Comparison of ENCODE assay signal across 18 cellular contexts in genomic region chr10:112678987-112679386, GRCh38.
DNase-seq lines count a peak whose midpoint lies in the region; ATAC-seq and TF ChIP-seq lines count a peak whose summit lies in the region.
"Had no signal": no experiment of that assay in that cellular context is flagged by ENCODE, and none has a peak within 500 bp of the region (broad histone marks: within the 10 kb centered on the region; RNA-seq: fewer than 3 reads in every experiment).

No MANE protein-coding gene starts in this region.

- ATAC-seq in GM23338, result no peak
- ATAC-seq in heart right ventricle, result no peak
- no peak for ATAC-seq in activated T-helper 17 cell treated with anti-CD3 and anti-CD28 coated beads, Interleukin-2, amount 50 U/mL, for 72 hours (replicated peaks)
- ATAC-seq: CD8-positive, alpha-beta T cell; PC-3 had no signal

- H3K27me3 Mint-ChIP-seq in GM23338 (ENCODE audit: insufficient read depth, low read depth, poor library complexity), result peaks cover 4% of the 10 kb centered on the region
- H3K27me3 Mint-ChIP-seq in activated T-helper 17 cell treated with anti-CD3 and anti-CD28 coated beads, Interleukin-2, amount 50 U/mL, for 72 hours, result no peaks in the 10 kb centered on the region

- H3K79me2 ChIP-seq in GM23338 (replicated peaks; ENCODE audit: insufficient read depth), result no peaks in the 10 kb centered on the region
- H3K79me2 ChIP-seq in smooth muscle cell (ENCODE audit: low read depth), result no peaks in the 10 kb centered on the region

- WGBS in smooth muscle cell (ENCODE audit: low lambda C conversion rate), result 62% methylated on average over 3 of the region's 3 CpGs
- WGBS in heart right ventricle, 2 donors, result 81 to 83% methylated on average over 3 of the region's 3 CpGs

- no peak overlapping the region for H3K4me3 Mint-ChIP-seq in GM23338
- no peak overlapping the region for H3K4me3 Mint-ChIP-seq in activated T-helper 17 cell treated with anti-CD3 and anti-CD28 coated beads, Interleukin-2, amount 50 U/mL, for 72 hours
- H3K4me3 Mint-ChIP-seq: CD8-positive, alpha-beta T cell had no signal

- H3K9me2 ChIP-seq in GM23338 (ENCODE audit: insufficient read depth), result 0 out of 2 replicates have a peak, but pooled peaks cover 6% of the 10 kb centered on the region

- no peaks in the 10 kb centered on the region for H3K36me3 ChIP-seq in GM23338 (ENCODE audit: insufficient read depth)
- H3K36me3 ChIP-seq in KOPT-K1 (ENCODE audit: insufficient read depth, low read length), result no peaks in the 10 kb centered on the region
- H3K36me3 ChIP-seq in smooth muscle cell (ENCODE audit: low read depth), result no peaks in the 10 kb centered on the region
- H3K36me3 ChIP-seq in heart right ventricle, result peaks cover 0 to 6% (median 0%) of the 10 kb centered on the region in 9 donors
- H3K36me3 ChIP-seq: SJCRH30 had no signal

- TF ChIP-seq CTCF in GM23338 (conservative IDR thresholded peaks at IDR 0.05; ENCODE audit: low read depth in 2 of 2) (no peak), smooth muscle cell (IDR thresholded peaks at IDR 0.05; ENCODE audit: borderline replicate concordance, insufficient read depth, poor library complexity, severe bottlenecking) (no peak), heart right ventricle (IDR thresholded peaks at IDR 0.05) (no peak)

- H3K9ac ChIP-seq in smooth muscle cell (ENCODE audit: low read depth), result no peak overlapping the region
- H3K9ac ChIP-seq: BLaER1 had no signal

- H3K27me3 ChIP-seq in GM23338 (ENCODE audit: insufficient read depth) (no peaks in the 10 kb centered on the region), smooth muscle cell (ENCODE audit: low read depth) (no peaks in the 10 kb centered on the region), heart right ventricle (no peaks in the 10 kb centered on the region)
- H3K27me3 ChIP-seq: BLaER1, SJCRH30 had no signal

- peak overlapping the region; percentile 92 for H3K27ac Mint-ChIP-seq in GM23338
- H3K27ac Mint-ChIP-seq in activated T-helper 17 cell treated with anti-CD3 and anti-CD28 coated beads, Interleukin-2, amount 50 U/mL, for 72 hours, result no peak overlapping the region
- H3K27ac Mint-ChIP-seq: CD8-positive, alpha-beta T cell had no signal

- no peaks in the 10 kb centered on the region for H3K36me3 Mint-ChIP-seq in GM23338 (ENCODE audit: low read depth)
- peaks cover 8% of the 10 kb centered on the region for H3K36me3 Mint-ChIP-seq in activated T-helper 17 cell treated with anti-CD3 and anti-CD28 coated beads, Interleukin-2, amount 50 U/mL, for 72 hours (ENCODE audit: low read depth)

- H3K4me3 ChIP-seq in GM23338, result 0 out of 2 replicates have a peak overlapping the region, but pooled peaks have one; percentile 6
- no peak overlapping the region for H3K4me3 ChIP-seq in smooth muscle cell
- H3K4me3 ChIP-seq in heart right ventricle, result no peak overlapping the region
- H3K4me3 ChIP-seq: BLaER1, SJCRH30 had no signal

- H3K4me1 ChIP-seq in GM23338 (ENCODE audit: insufficient read depth) (peaks cover 47% of the 10 kb centered on the region), smooth muscle cell (ENCODE audit: low read depth) (peaks cover 11% of the 10 kb centered on the region), heart right ventricle (no peaks in the 10 kb centered on the region)
- H3K4me1 ChIP-seq: SJCRH30 had no signal

- H3K27ac ChIP-seq in GM23338 (ENCODE audit: low read depth) (peak overlapping the region; percentile 89), KOPT-K1 (ENCODE audit: low read depth, low read length, poor library complexity, severe bottlenecking) (peak overlapping the region; percentile 84), smooth muscle cell (ENCODE audit: low read depth) (no peak overlapping the region), heart right ventricle (no peak overlapping the region)
- H3K27ac ChIP-seq: BLaER1, RWPE1, SJCRH30 had no signal

- H3K9me3 ChIP-seq in KOPT-K1 (ENCODE audit: insufficient read depth, low read length, poor library complexity, severe bottlenecking) (no peaks in the 10 kb centered on the region), smooth muscle cell (replicated peaks; ENCODE audit: low read depth) (no peaks in the 10 kb centered on the region), heart right ventricle (no peaks in the 10 kb centered on the region)
- H3K9me3 ChIP-seq: BLaER1, SJCRH30 had no signal

- no peak for DNase-seq in GM23338 (ENCODE audit: low spot score)
- DNase-seq in fibroblast of gingiva (ENCODE audit: low read depth), result peak; percentile 61
- DNase-seq in smooth muscle cell (lab: John Stamatoyannopoulos, UW; ENCODE audit: unreplicated experiment), result no peak
- no peak for DNase-seq in heart right ventricle
- DNase-seq in D341Med (ENCODE audit: low spot score), result no peak
- DNase-seq: CD8-positive, alpha-beta T cell; DMS79 treated with DMSO at 0.1 percent for 48 hours; IMR-90; NCI-H187 treated with DMSO at 0.1 percent for 48 hours; NCI-H2171; NCI-H446; NCI-H774; PC-3; SJCRH30 had no signal

- peaks cover 30% of the 10 kb centered on the region for H3K4me1 Mint-ChIP-seq in GM23338
- H3K4me1 Mint-ChIP-seq in activated T-helper 17 cell treated with anti-CD3 and anti-CD28 coated beads, Interleukin-2, amount 50 U/mL, for 72 hours, result no peaks in the 10 kb centered on the region

- no peaks in the 10 kb centered on the region for H3K9me3 Mint-ChIP-seq in GM23338
- no peaks in the 10 kb centered on the region for H3K9me3 Mint-ChIP-seq in activated T-helper 17 cell treated with anti-CD3 and anti-CD28 coated beads, Interleukin-2, amount 50 U/mL, for 72 hours
- H3K9me3 Mint-ChIP-seq: CD8-positive, alpha-beta T cell had no signal

- no peak overlapping the region for H2AFZ ChIP-seq in GM23338
- H2AFZ ChIP-seq in smooth muscle cell (ENCODE audit: low read depth), result no peak overlapping the region

- intact Hi-C loops in heart right ventricle (cut with DNase I), result no loop called here

- H4K20me1 ChIP-seq in GM23338 (replicated peaks; ENCODE audit: insufficient read depth) (no peaks in the 10 kb centered on the region), smooth muscle cell (ENCODE audit: low read depth) (no peaks in the 10 kb centered on the region)
- H4K20me1 ChIP-seq: BLaER1 had no signal

- H3K4me2 ChIP-seq in GM23338, result peak overlapping the region; percentile 26
- H3K4me2 ChIP-seq in smooth muscle cell, result peak overlapping the region; percentile 4
- H3K4me2 ChIP-seq: BLaER1 had no signal

- H3F3A ChIP-seq in GM23338 (replicated peaks; ENCODE audit: low read depth), result no peaks in the 10 kb centered on the region
- no peaks in the 10 kb centered on the region for H3F3A ChIP-seq in smooth muscle cell (ENCODE audit: low read depth)

TF ChIP-seq in GM23338, 12 proteins besides CTCF, POLR2A, EP300 and RAD21:
- TF ChIP-seq EZH2phosphoT487 (IDR thresholded peaks at IDR 0.05; ENCODE audit: unreplicated experiment), result no peak

Comparison
In these comparisons a context has a peak if more than half of its experiments do, and no peak if none do; other contexts are left out.
1. H3K27ac ChIP-seq: peak in GM23338 (single experiment) and KOPT-K1 (single experiment); none in smooth muscle cell (single experiment) and heart right ventricle (0 of 10).